23 cellular contexts compared by ENCODE assay signal in genomic region chr4:52102587-52102986, GRCh38. TPM values are rescaled to one million over a fixed set of nuclear protein-coding genes. Genes with fewer than 3 reads are reported as not detected.
DNase-seq lines count a peak whose midpoint lies in the region; ATAC-seq and TF ChIP-seq lines count a peak whose summit lies in the region.
"Had no signal": no experiment of that assay in that cellular context is flagged by ENCODE, and none has a peak within 500 bp of the region (broad histone marks: within the 10 kb centered on the region; RNA-seq: fewer than 3 reads in every experiment).

No MANE protein-coding gene starts in this region.

- CTCF ChIA-PET in mammary epithelial cell (lab: Charles Lee; ENCODE audit: low non-redundant PET): no interaction called here

- no peaks in the 10 kb centered on the region for H3K79me2 ChIP-seq in mammary epithelial cell (ENCODE audit: insufficient read depth, low read length)

- H3K36me3 ChIP-seq in mammary epithelial cell (ENCODE audit: insufficient read depth, low read length): no peaks in the 10 kb centered on the region
- H3K36me3 ChIP-seq: cardiac muscle cell, esophagus muscularis mucosa, SJCRH30 had no signal

- H3K27ac ChIP-seq in mammary epithelial cell (ENCODE audit: insufficient read depth, low read depth, low read length): no peak overlapping the region
- H3K27ac ChIP-seq: cardiac muscle cell, dorsolateral prefrontal cortex, esophagus muscularis mucosa, HL-60, SJCRH30 had no signal

- peaks cover 25% of the 10 kb centered on the region for H3K4me1 ChIP-seq in mammary epithelial cell (ENCODE audit: insufficient read depth, low read length)

- H3K9ac ChIP-seq in mammary epithelial cell (ENCODE audit: insufficient read depth, low read length): no peak overlapping the region

- no peak for ATAC-seq in HG03520 (IDR thresholded peaks at IDR 0.05; ENCODE audit: unreplicated experiment)
- no peak for ATAC-seq in Right ventricle myocardium superior (ENCODE audit: poor library complexity)
- ATAC-seq in HG03457 (IDR thresholded peaks at IDR 0.05; ENCODE audit: unreplicated experiment): no peak
- ATAC-seq: right cardiac atrium; stimulated activated naive B cell treated with anti-CD40 and anti-IgM and Interleukin-4, amounts not matched to agents 10 μg/mL and 1 μg/mL and 100 μg/mL, for 72 hours; T-helper 17 cell had no signal

- dilution Hi-C loops in mammary epithelial cell (cut with HindIII; ENCODE audit: low sequenced_read_pairs): no loop called here

- H4K20me1 ChIP-seq in mammary epithelial cell (ENCODE audit: insufficient read depth, low read length): no peaks in the 10 kb centered on the region

- in situ Hi-C loops in mammary epithelial cell (cut with MboI; ENCODE audit: low sequenced_read_pairs in 2 of 2): loop anchor here in 1 of 2 donors (25.0 kb wide), 1 partner anchor 885 kb away; no protein-coding TSS in a partner anchor

- H3K9me3 ChIP-seq in mammary epithelial cell (replicated peaks; ENCODE audit: insufficient read depth, low read length): no peaks in the 10 kb centered on the region
- H3K9me3 ChIP-seq: esophagus muscularis mucosa, SJCRH30 had no signal

- no peaks in the 10 kb centered on the region for H3K27me3 ChIP-seq in mammary epithelial cell (ENCODE audit: insufficient read depth, low read length)
- H3K27me3 ChIP-seq: cardiac muscle cell, dorsolateral prefrontal cortex, esophagus muscularis mucosa had no signal

- BruUV-seq in mammary epithelial cell (replicated peaks; lab: Mats Ljungman, UMichigan): no TSS peak

- TF ChIP-seq CTCF in mammary epithelial cell (conservative IDR thresholded peaks at IDR 0.05 in 1 of 2, IDR thresholded peaks at IDR 0.05 in 1 of 2; ENCODE audit: extremely low read depth in 1 of 2, insufficient read depth in 1 of 2, low read depth in 1 of 2, low read length in 2 of 2): no peak

- H2AFZ ChIP-seq in mammary epithelial cell (ENCODE audit: low read depth, low read length): no peak overlapping the region

- H3K4me3 ChIP-seq in mammary epithelial cell (replicated peaks in 1 of 3; ENCODE audit: insufficient read depth in 1 of 3, low read depth in 2 of 3, low read length in 3 of 3): no peak overlapping the region
- H3K4me3 ChIP-seq: cardiac muscle cell, dorsolateral prefrontal cortex, esophagus muscularis mucosa, SJCRH30 had no signal

- H3K4me2 ChIP-seq in mammary epithelial cell (ENCODE audit: insufficient read depth, low read depth, low read length): no peak overlapping the region

- peak; percentile 55 for DNase-seq in DMS53 (lab: John Stamatoyannopoulos, UW)
- peak; percentile 32 for DNase-seq in LHCN-M2 (ENCODE audit: low read depth)
- DNase-seq in mammary epithelial cell: peak; percentile 93
- peak; percentile 20 for DNase-seq in iris pigment epithelial cell (ENCODE audit: low read depth)
- no peak for DNase-seq in cardiac septum (ENCODE audit: low spot score)
- DNase-seq in Right ventricle myocardium superior: no peak
- DNase-seq: activated naive CD8-positive, alpha-beta T cell treated with anti-CD3 and anti-CD28 coated beads for 36 hours; CD4-positive, CD25-positive, alpha-beta regulatory T cell; DMS153; dorsolateral prefrontal cortex; KBM-7; NCI-H1092; NCI-H2029 treated with DMSO at 0.1 percent for 48 hours; right cardiac atrium; stimulated activated naive B cell treated with anti-CD40 and anti-IgM and Interleukin-4, amounts not matched to agents 10 μg/mL and 1 μg/mL and 100 μg/mL, for 72 hours; T-helper 17 cell had no signal

- intact Hi-C loops in mammary epithelial cell (cut with micrococcal nuclease): loop anchor here (2.0 to 5.0 kb wide), 5 partner anchors 50 to 562 kb away; partner anchors contain the start of genes SGCB and SPATA18
- intact Hi-C loops in cardiac septum (cut with DNase I): loop anchor here (10.0 kb wide), 1 partner anchor 882 kb away; no protein-coding TSS in a partner anchor
- intact Hi-C loops in Right ventricle myocardium superior (cut with DNase I): no loop called here

RNA-seq across cellular contexts. Expression of gene SPATA18, which starts 51.5 kb away (rescaled TPM):
- total RNA-seq in LHCN-M2 (2014; rRNA removed) (not detected in 2 replicates), mammary epithelial cell (10 to 100 TPM; 21.0 to 32.0 TPM), cardiac septum (2.3 TPM), Right ventricle myocardium superior (2.5 TPM)
- polyA plus RNA-seq in LHCN-M2 (2012): not detected
- polyA plus RNA-seq in mammary epithelial cell: 12.1 TPM
- 37.2 TPM for polyA minus RNA-seq in mammary epithelial cell
- total RNA-seq: CD4-positive, CD25-positive, alpha-beta regulatory T cell; myocyte; SJCRH30 had no signal
- polyA plus RNA-seq: CD4-positive, CD25-positive, alpha-beta regulatory T cell had no signal

Comparison
In these comparisons a context has a peak if more than half of its experiments do, and no peak if none do; other contexts are left out.
1. DNase-seq: peak in DMS53 (single experiment), LHCN-M2 (single experiment), mammary epithelial cell (single experiment) and iris pigment epithelial cell (single experiment); none in cardiac septum (single experiment) and Right ventricle myocardium superior (single experiment).